Comparison of ENCODE assay signal across 8 cellular contexts in genomic region chr5:157640406-157640805, GRCh38. TPM values are rescaled to one million over a fixed set of nuclear protein-coding genes. Genes with fewer than 3 reads are reported as not detected.
"Had no signal": no experiment of that assay in that cellular context is flagged by ENCODE, and none has a peak within 500 bp of the region (broad histone marks: within the 10 kb centered on the region; RNA-seq: fewer than 3 reads in every experiment).

No MANE protein-coding gene starts in this region.

- H3K9me3 Mint-ChIP-seq: GM23338, H9 had no signal

- H3K4me3 ChIP-seq: GM23338 had no signal

- H3K4me3 Mint-ChIP-seq: GM23338, H9 had no signal

- H3K27ac ChIP-seq: KMS-11 had no signal

- ATAC-seq: GM23338 had no signal

- DNase-seq: H9, HCEC 1CT, IMR-90, KBM-7 had no signal

- H3K9ac ChIP-seq: KMS-11 had no signal

- H3K27ac Mint-ChIP-seq: GM23338, H9 had no signal

RNA-seq across cellular contexts. Expression of gene SOX30, which starts 11.8 kb away (rescaled TPM):
- total RNA-seq: H1, H9, IMR-90 had no signal
- polyA plus RNA-seq: IMR-90 had no signal

RNA-seq across cellular contexts. Expression of gene C5orf52, which starts 30.9 kb away (rescaled TPM):
- total RNA-seq: GM23338, H1, H9, HT-29, IMR-90 had no signal
- polyA plus RNA-seq: GM23338, H1, IMR-90 had no signal
